In genomic region chr2:30403592-30404353, GRCh38 we compare ENCODE assay signal across 15 cellular contexts. TPM values are rescaled to one million over a fixed set of nuclear protein-coding genes. Genes with fewer than 3 reads are reported as not detected.
DNase-seq lines count a peak whose midpoint lies in the region; ATAC-seq, FAIRE-seq and TF ChIP-seq lines count a peak whose summit lies in the region.
"Had no signal": no experiment of that assay in that cellular context is flagged by ENCODE, and none has a peak within 500 bp of the region (broad histone marks: within the 10 kb centered on the region; RNA-seq: fewer than 3 reads in every experiment).

No MANE protein-coding gene starts in this region.

- H3K4me1 Mint-ChIP-seq in activated CD4-positive, alpha-beta memory T cell treated with anti-CD3 and anti-CD28 coated beads for 36 hours (ENCODE audit: low read depth): peaks cover 9% of the 10 kb centered on the region

- TF ChIP-seq POLR2A in GM12891 (IDR thresholded peaks at IDR 0.05; ENCODE audit: low read depth, low read length) (no peak), K562 (conservative IDR thresholded peaks at IDR 0.05) (no peak)

- TF ChIP-seq CTCF in K562 (IDR thresholded peaks at IDR 0.05 in 2 of 3, conservative IDR thresholded peaks at IDR 0.05 in 1 of 3; ENCODE audit: insufficient read depth in 2 of 3, low read depth in 1 of 3, low read length in 3 of 3): no peak
- no peak for TF ChIP-seq CTCF in left lung (IDR thresholded peaks at IDR 0.05)

- no peak overlapping the region for H3K27ac Mint-ChIP-seq in activated CD4-positive, alpha-beta memory T cell treated with anti-CD3 and anti-CD28 coated beads for 36 hours
- H3K27ac Mint-ChIP-seq: memory B cell; stimulated activated naive CD8-positive, alpha-beta T cell treated with anti-CD3 and anti-CD28 coated beads, Interleukin-15, Interleukin-2, amounts not matched to agents 100 ng/mL and 50 ng/mL, for 24 hours had no signal

- H3K27me3 ChIP-seq in K562 (ENCODE audit: control insufficient read depth in 2 of 2, insufficient read depth in 2 of 2, low read length in 2 of 2) (peaks cover 41 to 57% of the 10 kb centered on the region in 2 experiments), left lung (no peaks in the 10 kb centered on the region)

- no peaks in the 10 kb centered on the region for H3K36me3 ChIP-seq in K562 (ENCODE audit: control insufficient read depth, insufficient read depth, low read length)
- no peaks in the 10 kb centered on the region for H3K36me3 ChIP-seq in left lung

- H3K4me3 Mint-ChIP-seq in activated CD4-positive, alpha-beta memory T cell treated with anti-CD3 and anti-CD28 coated beads for 36 hours: no peak overlapping the region
- H3K4me3 Mint-ChIP-seq: memory B cell; stimulated activated naive CD8-positive, alpha-beta T cell treated with anti-CD3 and anti-CD28 coated beads, Interleukin-15, Interleukin-2, amounts not matched to agents 100 ng/mL and 50 ng/mL, for 24 hours had no signal

- no peaks in the 10 kb centered on the region for H3K9me3 Mint-ChIP-seq in activated CD4-positive, alpha-beta memory T cell treated with anti-CD3 and anti-CD28 coated beads for 36 hours
- H3K9me3 Mint-ChIP-seq: memory B cell; stimulated activated naive CD8-positive, alpha-beta T cell treated with anti-CD3 and anti-CD28 coated beads, Interleukin-15, Interleukin-2, amounts not matched to agents 100 ng/mL and 50 ng/mL, for 24 hours had no signal

- no peak for ATAC-seq in K562
- ATAC-seq in left lung: peak; percentile 28
- peak; percentile 80 for ATAC-seq in sciatic nerve
- ATAC-seq in GM21423 (IDR thresholded peaks at IDR 0.05; ENCODE audit: unreplicated experiment): no peak

- H3K79me2 ChIP-seq in K562 (ENCODE audit: control insufficient read depth, insufficient read depth, low read length): no peaks in the 10 kb centered on the region

- WGBS in K562 (ENCODE audit: insufficient coverage, low coverage, missing lambda C conversion rate): 2% methylated on average over 7 of the region's 7 CpGs

- no TSS peak for BruUV-seq in K562 (replicated peaks; lab: Mats Ljungman, UMichigan)

- H3K9me3 ChIP-seq in K562 (replicated peaks; ENCODE audit: control insufficient read depth, insufficient read depth, low read depth, low read length): no peaks in the 10 kb centered on the region
- H3K9me3 ChIP-seq in left lung: no peaks in the 10 kb centered on the region

- H2AFZ ChIP-seq in K562 (ENCODE audit: low read depth, low read length): no peak overlapping the region

- H3K4me3 ChIP-seq in K562 (no peak overlapping the region), left lung (no peak overlapping the region)
- H3K4me3 ChIP-seq: coronary artery had no signal

- no peaks in the 10 kb centered on the region for H3K27me3 Mint-ChIP-seq in activated CD4-positive, alpha-beta memory T cell treated with anti-CD3 and anti-CD28 coated beads for 36 hours
- H3K27me3 Mint-ChIP-seq: memory B cell; stimulated activated naive CD8-positive, alpha-beta T cell treated with anti-CD3 and anti-CD28 coated beads, Interleukin-15, Interleukin-2, amounts not matched to agents 100 ng/mL and 50 ng/mL, for 24 hours had no signal

- DNase-seq in GM12891 (ENCODE audit: insufficient read length, low spot score) (no peak), K562 (ENCODE audit: extremely low read depth in 1 of 4, low spot score in 3 of 4) (no peak), left lung (no peak), sciatic nerve (ENCODE audit: low spot score) (no peak), amniotic stem cell (lab: John Stamatoyannopoulos, UW) (no peak)
- DNase-seq in activated CD4-positive, alpha-beta memory T cell treated with anti-CD3 and anti-CD28 coated beads for 36 hours: no peak
- DNase-seq in central memory CD4-positive, alpha-beta T cell: no peak
- DNase-seq: EL, foreskin melanocyte, Karpas-422, NCI-H1436 had no signal

- TF ChIP-seq EP300 in K562 (IDR thresholded peaks at IDR 0.05; ENCODE audit: low read length): no peak

- POLR2A ChIA-PET in K562 (lab: Yijun Ruan, JAX): interaction anchor here (1.0 to 1.7 kb wide), 3 partner anchors 10 to 258 kb away, joined by 5 to 6 read pairs (median 6); no protein-coding TSS in a partner anchor
- POLR2A ChIA-PET in activated CD4-positive, alpha-beta memory T cell treated with anti-CD3 and anti-CD28 coated beads for 36 hours (lab: Charles Lee): no interaction called here

- no peaks in the 10 kb centered on the region for H3K9me1 ChIP-seq in K562 (ENCODE audit: control insufficient read depth, insufficient read depth, low read length)

- H4K20me1 ChIP-seq in K562 (replicated peaks; ENCODE audit: control insufficient read depth, insufficient read depth, low read length): no peaks in the 10 kb centered on the region

- H3K27ac ChIP-seq in K562 (ENCODE audit: extremely low read depth, low read depth, low read length) (no peak overlapping the region), left lung (peak overlapping the region in 1 of 2 donors; percentile 56)

- no peak overlapping the region for H3K9ac ChIP-seq in K562 (ENCODE audit: insufficient read depth in 1 of 2, low read depth in 2 of 2, low read length in 2 of 2)

- H3K4me1 ChIP-seq in K562 (replicated peaks in 1 of 2; ENCODE audit: control insufficient read depth in 2 of 2, insufficient read depth in 2 of 2, low read length in 2 of 2): peaks cover 0 to 2% of the 10 kb centered on the region in 2 experiments; a peak in 1 of 5 replicates
- H3K4me1 ChIP-seq in left lung: peaks cover 9 to 13% of the 10 kb centered on the region in 2 donors

- intact Hi-C loops in K562 (cut with micrococcal nuclease) (no loop called here), left lung (cut with DNase I) (no loop called here), sciatic nerve (cut with DNase I) (no loop called here)
- intact Hi-C loops in activated CD4-positive, alpha-beta memory T cell treated with anti-CD3 and anti-CD28 coated beads for 36 hours (cut with micrococcal nuclease): no loop called here

- H3K4me2 ChIP-seq in K562 (ENCODE audit: insufficient read depth, low read length): no peak overlapping the region

- CTCF ChIA-PET in K562 (lab: Yijun Ruan, JAX; ENCODE audit: low intra/inter-chr PET ratio): no interaction called here
- CTCF ChIA-PET in activated CD4-positive, alpha-beta memory T cell treated with anti-CD3 and anti-CD28 coated beads for 36 hours (lab: Charles Lee): interaction anchor here (2.1 kb wide), 1 partner anchor 239 kb away, joined by 7 read pairs; no protein-coding TSS in a partner anchor

- H3K36me3 Mint-ChIP-seq in activated CD4-positive, alpha-beta memory T cell treated with anti-CD3 and anti-CD28 coated beads for 36 hours: no peaks in the 10 kb centered on the region
- H3K36me3 Mint-ChIP-seq: memory B cell had no signal

- no peak for TF ChIP-seq RAD21 in K562 (CRISPR knock-in tag; conservative IDR thresholded peaks at IDR 0.05 in 1 of 2, IDR thresholded peaks at IDR 0.05 in 1 of 2)

- in situ Hi-C loops in K562 (cut with MboI): no loop called here

- peak; percentile 20 for FAIRE-seq in GM12891 (lab: Jason Lieb, UNC)
- FAIRE-seq in K562 (lab: Jason Lieb, UNC): peak; percentile 48

TF ChIP-seq in GM12891, 5 proteins besides CTCF, POLR2A, EP300 and RAD21:
- TF ChIP-seq SPI1 (IDR thresholded peaks at IDR 0.05; ENCODE audit: low read depth, low read length): no peak
- TF ChIP-seq PAX5 (IDR thresholded peaks at IDR 0.05; ENCODE audit: insufficient read depth, low read length, severe bottlenecking): no peak
- TF ChIP-seq POU2F2 (IDR thresholded peaks at IDR 0.05; ENCODE audit: low read depth, low read length): no peak
- no peak for TF ChIP-seq TAF1 (IDR thresholded peaks at IDR 0.05; ENCODE audit: low read depth, low read length)
- no peak for TF ChIP-seq POLR2AphosphoS5 (IDR thresholded peaks at IDR 0.05; ENCODE audit: low read depth, low read length)

TF ChIP-seq in K562, 482 proteins besides CTCF, POLR2A, EP300 and RAD21:
- TF ChIP-seq RHOXF2B (CRISPR knock-in tag; conservative IDR thresholded peaks at IDR 0.05) (no peak), MEIS2 (IDR thresholded peaks at IDR 0.05; ENCODE audit: partially characterized antibody) (no peak), NCOA6 (IDR thresholded peaks at IDR 0.05) (no peak), LARP7 (IDR thresholded peaks at IDR 0.05) (no peak), NR3C1 (CRISPR knock-in tag; IDR thresholded peaks at IDR 0.05) (no peak)

RNA-seq across cellular contexts. Expression of gene LCLAT1, which starts 43.3 kb away (rescaled TPM):
- polyA plus RNA-seq in GM12891 (2012; ENCODE audit: low read depth, missing spikeins): 2.5 TPM
- total RNA-seq in K562 (2011; cell fraction: chromatin; rRNA removed; ENCODE audit: low replicate concordance): 59.6 and 95.0 TPM in 2 replicates
- total RNA-seq in K562 (2011; cell fraction: nucleolus; rRNA removed): 20.0 and 25.8 TPM in 2 replicates
- total RNA-seq in K562 (2011; cell fraction: nucleoplasm; rRNA removed): 38.7 and 54.7 TPM in 2 replicates
- total RNA-seq in K562 (2014; rRNA removed) (12.1 and 12.2 TPM in 2 replicates), K562 (2014; rRNA removed; fragmentation: Illumina TruSeq; extraction: Trizol) (27.0 and 27.1 TPM in 2 replicates), K562 (2015; rRNA removed; fragmentation: Illumina TruSeq; extraction: Trizol) (21.5 and 22.9 TPM in 2 replicates), K562 (2021) (28.6 and 29.7 TPM in 2 replicates), left lung (10 to 100 TPM; 16.1 to 24.9 TPM), sciatic nerve (8.2 TPM)
- polyA plus RNA-seq in K562 (2011; rRNA removed) (15.4 and 25.4 TPM in 2 replicates), K562 (2014; fragmentation: Illumina TruSeq; extraction: Trizol) (10.3 and 12.8 TPM in 2 replicates), K562 (2014; fragmentation: Nextera tagmentation; extraction: Ambion mirVana) (10 to 100 TPM; 29.4 to 63.3 TPM), K562 (2014; rRNA removed) (8.9 and 12.6 TPM in 2 replicates)
- polyA plus RNA-seq in K562 (2011; cell fraction: cytosol; rRNA removed): 7.2 and 9.5 TPM in 2 replicates
- 7.9 and 10.6 TPM in 2 replicates for polyA plus RNA-seq in K562 (2011; cell fraction: nucleus; rRNA removed)
- 4.2 and 6.3 TPM in 2 replicates for polyA plus RNA-seq in K562 (2012)
- polyA minus RNA-seq in K562 (2011; rRNA and poly(A)+ RNA removed): 84.0 and 84.7 TPM in 2 replicates
- 17.6 and 25.5 TPM in 2 replicates for polyA minus RNA-seq in K562 (2011; cell fraction: cytosol; rRNA and poly(A)+ RNA removed)
- 28.4 and 38.2 TPM in 2 replicates for polyA minus RNA-seq in K562 (2011; cell fraction: nucleus; rRNA and poly(A)+ RNA removed)
- 10 to 100 TPM; 21.5 to 24.3 TPM for total RNA-seq in activated CD4-positive, alpha-beta memory T cell treated with anti-CD3 and anti-CD28 coated beads for 36 hours

Comparison
In these comparisons a context has a peak if more than half of its experiments do, and no peak if none do; other contexts are left out.
1. ATAC-seq: peak in left lung (single experiment) and sciatic nerve (single experiment); none in K562 (single experiment) and GM21423 (single experiment).